In the genomic region with DNA sequence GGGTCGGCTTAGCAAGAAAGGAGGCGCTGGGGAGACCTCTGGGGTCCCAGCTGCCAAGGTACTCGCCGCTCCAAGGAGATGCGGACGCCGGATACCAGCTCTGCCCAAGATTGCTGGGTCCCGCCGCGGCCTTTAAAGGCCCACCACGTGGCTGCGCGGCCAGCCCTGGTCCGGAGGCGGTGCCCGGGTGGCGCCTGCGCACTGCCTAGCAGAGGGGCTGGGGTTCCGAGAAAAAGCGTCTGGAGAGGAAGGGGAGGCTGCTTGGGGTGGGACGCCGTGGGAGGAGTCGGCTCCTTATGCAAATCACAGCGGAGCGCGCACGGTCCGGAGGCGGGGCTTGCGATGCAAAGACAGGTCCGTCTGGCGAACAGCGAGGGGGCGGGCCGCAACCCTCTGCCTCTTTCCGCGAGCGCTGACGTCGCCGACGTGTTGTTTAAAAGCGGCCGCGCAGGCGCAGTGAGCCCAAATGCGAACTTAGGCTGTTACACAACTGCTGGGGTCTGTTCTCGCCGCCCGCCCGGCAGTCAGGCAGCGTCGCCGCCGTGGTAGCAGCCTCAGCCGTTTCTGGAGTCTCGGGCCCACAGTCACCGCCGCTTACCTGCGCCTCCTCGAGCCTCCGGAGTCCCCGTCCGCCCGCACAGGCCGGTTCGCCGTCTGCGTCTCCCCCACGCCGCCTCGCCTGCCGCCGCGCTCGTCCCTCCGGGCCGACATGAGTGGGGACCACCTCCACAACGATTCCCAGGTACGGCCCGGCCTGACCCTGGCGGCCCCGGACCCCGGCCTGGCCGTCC, we compare ENCODE assay signal across 8 cellular contexts. TPM values are rescaled to one million over a fixed set of nuclear protein-coding genes. Genes with fewer than 3 reads are reported as not detected.
A peak's percentile ranks its signal among the peaks of the same experiment; 100 is the strongest.
DNase-seq lines count a peak whose midpoint lies in the region; ATAC-seq and TF ChIP-seq lines count a peak whose summit lies in the region.

A gene (plus strand): TSS at position 464 of the 791 bp plus-strand sequence. CDS start 246 bp downstream, at position 710.

- H3K27me3 Mint-ChIP-seq in chondrocyte (ENCODE audit: low read depth), result peaks cover 1% of the 10 kb centered on the region

- no peaks in the 10 kb centered on the region for H3K27me3 ChIP-seq in kidney epithelial cell (ENCODE audit: control insufficient read depth, insufficient read depth, low read length)

- peak within 1 kb of the TSS; percentile 97 for H3K4me3 ChIP-seq in kidney epithelial cell (ENCODE audit: low read depth, low read length)

- peak within 1 kb of the TSS; percentile 86 for H3K4me3 Mint-ChIP-seq in chondrocyte (ENCODE audit: unreplicated experiment)

- H3K27ac Mint-ChIP-seq in chondrocyte (ENCODE audit: unreplicated experiment), result peak within 1 kb of the TSS; percentile 98

- TF ChIP-seq POLR2A in GM19193 (IDR thresholded peaks at IDR 0.05; ENCODE audit: extremely low read depth, insufficient read depth, insufficient read length), result peak; percentile 94

- H3K36me3 Mint-ChIP-seq in chondrocyte (ENCODE audit: low read depth), result no peaks in the 10 kb centered on the region

- H3K4me1 Mint-ChIP-seq in chondrocyte (ENCODE audit: low read depth), result peaks cover 40% of the 10 kb centered on the region

- no peaks in the 10 kb centered on the region for H3K9me3 Mint-ChIP-seq in chondrocyte (ENCODE audit: low read depth)

- peak; percentile 97 to 98 for DNase-seq in AML-193 (lab: John Stamatoyannopoulos, UW)
- peak; percentile 95 for DNase-seq in NCI-H510A treated with DMSO at 0.1 percent for 48 hours (lab: John Stamatoyannopoulos, UW)
- peak; percentile 99 to 100 for DNase-seq in activated CD4-positive, alpha-beta T cell treated with anti-CD3 and anti-CD28 coated beads for 24 hours (ENCODE audit: low read depth in 2 of 2)
- DNase-seq in chondrocyte (ENCODE audit: low spot score), result peak; percentile 100
- DNase-seq in kidney epithelial cell (ENCODE audit: low read depth), result peak; percentile 99
- DNase-seq in stimulated activated CD4-positive, alpha-beta T cell treated with anti-CD3 and anti-CD28 coated beads, Interleukin-15, amount 100 ng/mL, for 48 hours (ENCODE audit: low read depth in 2 of 2), result peak; percentile 100

- peak; percentile 96 for ATAC-seq in HG03439 (IDR thresholded peaks at IDR 0.05; ENCODE audit: unreplicated experiment)

- H3K36me3 ChIP-seq in kidney epithelial cell (ENCODE audit: control insufficient read depth, insufficient read depth, low read length), result no peaks in the 10 kb centered on the region

- TF ChIP-seq CTCF in chondrocyte (IDR thresholded peaks at IDR 0.05), result no peak
- TF ChIP-seq CTCF in kidney epithelial cell (IDR thresholded peaks at IDR 0.05; ENCODE audit: insufficient read depth, low read length, poor library complexity, severe bottlenecking), result no peak

RNA-seq across cellular contexts. Expression of the gene that starts here (rescaled TPM):
- 39.0 to 42.6 TPM (median 39.2 TPM) in 3 replicates for total RNA-seq in chondrocyte
- total RNA-seq in kidney epithelial cell, result 29.2 and 38.0 TPM in 2 replicates

Comparison
In these comparisons a context has a peak if more than half of its experiments do, and no peak if none do; other contexts are left out.
1. Peak in every context shown above with its lines: DNase-seq, ATAC-seq and H3K4me3 ChIP-seq.